In the genomic region with DNA sequence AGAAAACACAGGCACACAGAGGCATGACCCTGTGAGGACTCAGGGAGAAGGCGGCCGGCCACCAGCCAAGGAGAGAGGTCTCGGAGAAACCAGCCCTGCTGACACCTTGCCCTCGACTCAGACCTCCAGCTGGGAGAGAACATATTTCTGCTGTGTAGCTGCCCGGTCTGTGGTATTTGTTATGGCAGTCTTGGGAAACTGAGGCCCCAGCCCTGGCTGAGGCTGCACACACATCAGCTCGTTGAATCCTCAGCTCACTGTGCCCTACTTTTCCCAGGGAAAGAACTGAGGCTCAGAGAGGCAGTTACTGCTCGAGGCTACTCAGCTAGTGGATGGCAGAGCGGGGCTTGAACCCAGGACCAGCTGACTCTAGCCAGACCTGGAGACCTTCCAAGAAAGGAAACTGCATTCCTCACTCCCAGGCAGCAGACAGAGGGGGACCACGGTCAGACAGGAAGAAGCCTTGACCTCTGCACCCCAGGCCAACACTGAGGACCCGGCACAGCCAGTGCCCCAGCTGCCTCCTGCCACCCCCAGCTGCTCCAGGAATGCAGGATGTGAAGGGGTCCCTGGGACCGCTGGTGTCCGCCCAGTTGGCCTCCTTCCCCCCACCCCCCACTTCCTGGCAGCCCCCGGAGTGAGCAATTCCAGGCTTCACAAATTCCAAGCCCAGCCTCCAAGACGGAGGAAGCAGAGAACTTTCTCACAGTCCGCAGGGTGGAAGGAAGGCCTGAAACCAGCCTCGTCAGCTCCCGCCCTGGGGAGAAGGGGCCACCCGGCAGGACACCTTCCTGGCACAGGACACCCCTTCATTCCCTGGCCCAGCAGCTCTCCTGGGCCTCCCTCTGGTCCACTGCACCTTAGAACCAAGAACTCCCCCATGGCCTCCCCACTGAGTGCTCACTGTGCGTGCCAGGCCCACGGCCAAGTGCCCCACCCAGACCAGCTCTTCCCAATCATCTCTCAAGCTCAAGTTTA, we compare ENCODE assay signal across 9 cellular contexts.
DNase-seq lines count a peak whose midpoint lies in the region; ATAC-seq and TF ChIP-seq lines count a peak whose summit lies in the region.
"Had no signal": no experiment of that assay in that cellular context is flagged by ENCODE, and none has a peak within 500 bp of the region (broad histone marks: within the 10 kb centered on the region; RNA-seq: fewer than 3 reads in every experiment).

No MANE protein-coding gene starts in this region.

- intact Hi-C loops in Calu3 (cut with micrococcal nuclease; ENCODE audit: unreplicated experiment) (no loop called here), heart right ventricle (cut with DNase I) (loop anchor here in 5 of 10 donors (5.0 kb wide), 5 partner anchors 41 to 976 kb away; a partner anchor contains a TSS), prostate gland (cut with DNase I) (no loop called here)

- no peaks in the 10 kb centered on the region for H3K27me3 Mint-ChIP-seq in Calu3 (ENCODE audit: unreplicated experiment)

- peak; percentile 50 to 78 (median 69) for ATAC-seq in heart right ventricle
- ATAC-seq in GM19351 (IDR thresholded peaks at IDR 0.05; ENCODE audit: unreplicated experiment) = no peak

- no peaks in the 10 kb centered on the region for H3K9me3 Mint-ChIP-seq in Calu3 (ENCODE audit: low read depth, unreplicated experiment)

- CTCF ChIA-PET in Calu3 (lab: Charles Lee) = interaction anchor here (0.7 to 2.0 kb wide), 2 partner anchors 58 to 476 kb away, joined by 3 to 7 read pairs; no protein-coding TSS in a partner anchor

- TF ChIP-seq CTCF in Calu3 (IDR thresholded peaks at IDR 0.05; ENCODE audit: unreplicated experiment) (no peak), heart right ventricle (IDR thresholded peaks at IDR 0.05) (no peak), prostate gland (IDR thresholded peaks at IDR 0.05) (no peak), BE2C (IDR thresholded peaks at IDR 0.05; ENCODE audit: low read depth, low read length) (no peak)

- no peak overlapping the region for H3K4me3 ChIP-seq in adipocyte (ENCODE audit: low read length)
- H3K4me3 ChIP-seq in heart right ventricle = peak overlapping the region in 1 of 10 donors; percentile 7
- H3K4me3 ChIP-seq in prostate gland = no peak overlapping the region
- no peak overlapping the region for H3K4me3 ChIP-seq in BE2C (ENCODE audit: low read depth, low read length)

- H3K36me3 ChIP-seq in adipocyte (ENCODE audit: control insufficient read depth, insufficient read depth, low read length, severe bottlenecking) = peaks cover 48% of the 10 kb centered on the region
- peaks cover 5 to 67% (median 37%) of the 10 kb centered on the region in 9 donors for H3K36me3 ChIP-seq in heart right ventricle
- H3K36me3 ChIP-seq in prostate gland = peaks cover 11 to 18% of the 10 kb centered on the region in 2 donors
- H3K36me3 ChIP-seq in BE2C = no peaks in the 10 kb centered on the region; the same call in 1 of the 2 replicates

- H3K9me3 ChIP-seq in adipocyte (ENCODE audit: control insufficient read depth, low read length) (no peaks in the 10 kb centered on the region), heart right ventricle (peaks cover 0 to 20% (median 8%) of the 10 kb centered on the region in 11 donors), prostate gland (no peaks in the 10 kb centered on the region), BE2C (peaks cover 6% of the 10 kb centered on the region)

- H3K36me3 Mint-ChIP-seq in Calu3 (ENCODE audit: insufficient read depth, unreplicated experiment) = peaks cover 69% of the 10 kb centered on the region

- DNase-seq in Calu3 (peak; percentile 36), adipocyte (ENCODE audit: low read depth) (peak; percentile 66), heart right ventricle (peak in 1 of 2 donors; percentile 66), prostate gland (ENCODE audit: low spot score) (no peak), NCI-H526 (lab: John Stamatoyannopoulos, UW) (no peak), pons (ENCODE audit: low spot score) (no peak), BE2C (no peak)

- H3K4me1 Mint-ChIP-seq in Calu3 (ENCODE audit: low read depth, unreplicated experiment) = peaks cover 18% of the 10 kb centered on the region

- no TSS peak for BruUV-seq in Calu3 (replicated peaks; lab: Mats Ljungman, UMichigan)

- peak overlapping the region; percentile 61 for H3K4me3 Mint-ChIP-seq in Calu3 (ENCODE audit: low read depth, unreplicated experiment)

- H3K27me3 ChIP-seq in adipocyte (replicated peaks; ENCODE audit: control insufficient read depth, insufficient read depth, low read length) (no peaks in the 10 kb centered on the region), heart right ventricle (no peaks in the 10 kb centered on the region), prostate gland (replicated peaks; ENCODE audit: insufficient read depth) (no peaks in the 10 kb centered on the region), BE2C (no peaks in the 10 kb centered on the region)

- H3K27ac ChIP-seq in heart right ventricle (peak overlapping the region; percentile 76 to 97 (median 90)), prostate gland (peak overlapping the region; percentile 43 to 66)
- H3K27ac ChIP-seq: C4-2B had no signal

- peak overlapping the region; percentile 88 for H3K27ac Mint-ChIP-seq in Calu3 (ENCODE audit: unreplicated experiment)

- no peak for TF ChIP-seq POLR2A in prostate gland (IDR thresholded peaks at IDR 0.05)

- H3K4me1 ChIP-seq in adipocyte (ENCODE audit: control insufficient read depth, insufficient read depth, low read length) (peaks cover 43% of the 10 kb centered on the region), heart right ventricle (peaks cover 12 to 77% (median 54%) of the 10 kb centered on the region in 9 donors), prostate gland (replicated peaks) (peaks cover 7% of the 10 kb centered on the region), BE2C (no peaks in the 10 kb centered on the region)

- H3K9ac ChIP-seq in adipocyte (ENCODE audit: low read length) = peak overlapping the region; percentile 67

- WGBS in heart right ventricle, 2 donors = 56 to 63% methylated on average over 20 of the region's 20 CpGs
- WGBS in prostate gland = 64% methylated on average over 19 of the region's 20 CpGs

Comparison
In these comparisons a context has a peak if more than half of its experiments do, and no peak if none do; other contexts are left out.
1. DNase-seq: peak in Calu3 (single experiment) and adipocyte (single experiment); none in prostate gland (single experiment), NCI-H526 (0 of 2), pons (single experiment) and BE2C (single experiment).